In genomic region chr9:126154869-126155268, GRCh38 we compare ENCODE assay signal across 30 cellular contexts.
"Had no signal": no experiment of that assay in that cellular context is flagged by ENCODE, and none has a peak within 500 bp of the region (broad histone marks: within the 10 kb centered on the region; RNA-seq: fewer than 3 reads in every experiment).

No MANE protein-coding gene starts in this region.

- H3K27ac Mint-ChIP-seq: activated CD4-positive, alpha-beta T cell treated with anti-CD3 and anti-CD28 coated beads for 36 hours; activated naive CD8-positive, alpha-beta T cell treated with anti-CD3 and anti-CD28 coated beads, Interleukin-2, amount 50 U/mL, for 24 hours; activated T-helper 1 cell treated with anti-CD3 and anti-CD28 coated beads, Interleukin-12 subunit alpha, Interleukin-12 subunit beta, Interleukin-2, Interleukin-4 antibody, amounts not matched to agents 30 ng/mL and 10 ng/mL and 1 ng/mL, durations not matched to agents 14 hours and 24 hours and 36 hours; immature natural killer cell; natural killer cell; stimulated activated memory B cell treated with anti-CD40 and anti-IgM and Interleukin-4, amounts not matched to agents 10 μg/mL and 1 μg/mL and 100 μg/mL, for 72 hours; T-cell; T-helper 2 cell treated with Interferon-gamma antibody and Interleukin-4, amounts not matched to agents 5 μg/mL and 100 μg/mL, for 36 hours had no signal

- DNase-seq: activated CD4-positive, alpha-beta T cell treated with anti-CD3 and anti-CD28 coated beads for 36 hours; activated CD4-positive, alpha-beta T cell treated with anti-CD3 and anti-CD28 coated beads, Interleukin-2, amount 50 U/mL, for 4 hours; activated gamma-delta T cell; activated naive CD4-positive, alpha-beta T cell treated with anti-CD3 and anti-CD28 coated beads, Interleukin-2, amount 50 U/mL, for 16 hours; activated naive CD8-positive, alpha-beta T cell treated with anti-CD3 and anti-CD28 coated beads, Interleukin-2, amount 50 U/mL, for 24 hours; activated T-cell treated with anti-CD3 and anti-CD28 coated beads for 4 hours; body of pancreas; dermis blood vessel endothelial cell; effector CD8-positive, alpha-beta T cell; foreskin melanocyte; immature natural killer cell; kidney glomerular epithelial cell; left ventricle myocardium inferior; mammary epithelial cell; midbrain; natural killer cell; stimulated activated CD4-positive, alpha-beta T cell treated with anti-CD3 and anti-CD28 coated beads, Interleukin-2, amount 100 ng/mL, for 24 hours; trophoblast cell; WERI-Rb-1 had no signal

- H3K27me3 ChIP-seq: body of pancreas, cardiac muscle cell, right lobe of liver, vagina had no signal

- H3K36me3 ChIP-seq: cardiac muscle cell, left ventricle myocardium inferior, neutrophil, right lobe of liver, stomach, vagina, WERI-Rb-1 had no signal

- H3K27ac ChIP-seq: body of pancreas, cardiac muscle cell, left ventricle myocardium inferior, neutrophil, parathyroid adenoma, right lobe of liver, skin epidermis, stomach, vagina, WERI-Rb-1 had no signal

- H3K4me3 ChIP-seq: body of pancreas, cardiac muscle cell, left ventricle myocardium inferior, right lobe of liver, skin epidermis, stomach, vagina had no signal

- H3K4me3 Mint-ChIP-seq: activated CD4-positive, alpha-beta T cell treated with anti-CD3 and anti-CD28 coated beads for 36 hours; activated naive CD8-positive, alpha-beta T cell treated with anti-CD3 and anti-CD28 coated beads, Interleukin-2, amount 50 U/mL, for 24 hours; activated T-helper 1 cell treated with anti-CD3 and anti-CD28 coated beads, Interleukin-12 subunit alpha, Interleukin-12 subunit beta, Interleukin-2, Interleukin-4 antibody, amounts not matched to agents 30 ng/mL and 10 ng/mL and 1 ng/mL, durations not matched to agents 14 hours and 24 hours and 36 hours; immature natural killer cell; natural killer cell; stimulated activated memory B cell treated with anti-CD40 and anti-IgM and Interleukin-4, amounts not matched to agents 10 μg/mL and 1 μg/mL and 100 μg/mL, for 72 hours; T-cell; T-helper 2 cell treated with Interferon-gamma antibody and Interleukin-4, amounts not matched to agents 5 μg/mL and 100 μg/mL, for 36 hours had no signal

- H3K4me1 Mint-ChIP-seq: activated CD4-positive, alpha-beta T cell treated with anti-CD3 and anti-CD28 coated beads for 36 hours; activated naive CD8-positive, alpha-beta T cell treated with anti-CD3 and anti-CD28 coated beads, Interleukin-2, amount 50 U/mL, for 24 hours; immature natural killer cell; natural killer cell; stimulated activated memory B cell treated with anti-CD40 and anti-IgM and Interleukin-4, amounts not matched to agents 10 μg/mL and 1 μg/mL and 100 μg/mL, for 72 hours; T-cell had no signal

- H3K4me1 ChIP-seq: left ventricle myocardium inferior, parathyroid adenoma had no signal

- H2AFZ ChIP-seq: parathyroid adenoma had no signal

- H3K9me3 ChIP-seq: body of pancreas, left ventricle myocardium inferior, neutrophil, right lobe of liver, stomach, vagina had no signal

- ATAC-seq: activated CD4-positive, alpha-beta T cell treated with anti-CD3 and anti-CD28 coated beads for 36 hours; activated naive CD8-positive, alpha-beta T cell treated with anti-CD3 and anti-CD28 coated beads, Interleukin-2, amount 50 U/mL, for 24 hours; body of pancreas; natural killer cell; right lobe of liver; stimulated activated memory B cell treated with anti-CD40 and anti-IgM and Interleukin-4, amounts not matched to agents 10 μg/mL and 1 μg/mL and 100 μg/mL, for 72 hours; T-cell had no signal

- H3K9ac ChIP-seq: parathyroid adenoma had no signal

- H3K36me3 Mint-ChIP-seq: immature natural killer cell; natural killer cell; stimulated activated memory B cell treated with anti-CD40 and anti-IgM and Interleukin-4, amounts not matched to agents 10 μg/mL and 1 μg/mL and 100 μg/mL, for 72 hours; T-cell had no signal

- H3K9me3 Mint-ChIP-seq: activated naive CD8-positive, alpha-beta T cell treated with anti-CD3 and anti-CD28 coated beads, Interleukin-2, amount 50 U/mL, for 24 hours; activated T-helper 1 cell treated with anti-CD3 and anti-CD28 coated beads, Interleukin-12 subunit alpha, Interleukin-12 subunit beta, Interleukin-2, Interleukin-4 antibody, amounts not matched to agents 30 ng/mL and 10 ng/mL and 1 ng/mL, durations not matched to agents 14 hours and 24 hours and 36 hours; natural killer cell; T-cell; T-helper 2 cell treated with Interferon-gamma antibody and Interleukin-4, amounts not matched to agents 5 μg/mL and 100 μg/mL, for 36 hours had no signal
